ENCODE assay signal across 1 cellular context in the genomic region with DNA sequence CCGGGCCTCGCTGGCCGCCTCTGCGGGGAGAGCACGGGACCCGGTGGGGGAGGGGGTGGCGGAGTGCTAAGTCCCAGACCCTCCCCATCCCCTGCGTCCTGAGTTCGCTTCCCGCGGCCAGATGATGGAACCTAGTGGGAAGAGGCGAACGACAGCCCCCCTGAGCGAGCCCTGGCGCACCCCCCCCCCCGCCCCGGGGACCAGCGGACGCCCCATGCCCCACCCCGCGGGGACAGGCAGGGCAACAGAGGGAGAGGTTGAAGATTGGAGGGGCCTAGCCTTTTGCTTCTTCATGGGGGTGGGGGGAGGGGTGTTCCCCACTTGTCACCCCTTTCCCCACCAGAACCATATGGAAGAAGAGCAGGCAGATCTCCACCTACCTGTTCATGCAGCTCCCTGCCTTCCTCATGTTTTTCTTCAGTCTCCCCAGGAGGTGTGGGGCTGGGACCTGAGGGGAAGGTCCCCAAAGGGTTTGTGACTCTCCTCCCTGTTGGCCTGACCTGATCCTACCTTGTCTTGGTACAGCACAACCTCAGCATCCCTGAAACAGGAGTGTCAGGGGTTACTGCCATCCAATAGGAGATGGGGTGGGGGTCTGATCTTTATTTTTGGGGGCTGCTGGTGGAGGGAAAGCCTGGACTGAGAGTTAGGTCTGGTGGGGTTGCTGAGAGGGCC.
TF ChIP-seq lines count a peak whose summit lies in the region.

No MANE protein-coding gene starts in this region.

TF ChIP-seq in K562, 482 proteins besides CTCF, POLR2A, EP300 and RAD21 (continues in another document):
- no peak for TF ChIP-seq KLF16 (IDR thresholded peaks at IDR 0.05)
- TF ChIP-seq NBN (IDR thresholded peaks at IDR 0.05; ENCODE audit: low read depth) = 0 out of 2 replicates have a peak, but pooled peaks have one; percentile 7
- no peak for TF ChIP-seq HNRNPK (IDR thresholded peaks at IDR 0.05; ENCODE audit: low read depth, low read length, poor library complexity, severe bottlenecking)
- 0 out of 2 replicates have a peak, but pooled peaks have one; percentile 1 for TF ChIP-seq ZBED1 (IDR thresholded peaks at IDR 0.05)
- TF ChIP-seq, protein P1, sequence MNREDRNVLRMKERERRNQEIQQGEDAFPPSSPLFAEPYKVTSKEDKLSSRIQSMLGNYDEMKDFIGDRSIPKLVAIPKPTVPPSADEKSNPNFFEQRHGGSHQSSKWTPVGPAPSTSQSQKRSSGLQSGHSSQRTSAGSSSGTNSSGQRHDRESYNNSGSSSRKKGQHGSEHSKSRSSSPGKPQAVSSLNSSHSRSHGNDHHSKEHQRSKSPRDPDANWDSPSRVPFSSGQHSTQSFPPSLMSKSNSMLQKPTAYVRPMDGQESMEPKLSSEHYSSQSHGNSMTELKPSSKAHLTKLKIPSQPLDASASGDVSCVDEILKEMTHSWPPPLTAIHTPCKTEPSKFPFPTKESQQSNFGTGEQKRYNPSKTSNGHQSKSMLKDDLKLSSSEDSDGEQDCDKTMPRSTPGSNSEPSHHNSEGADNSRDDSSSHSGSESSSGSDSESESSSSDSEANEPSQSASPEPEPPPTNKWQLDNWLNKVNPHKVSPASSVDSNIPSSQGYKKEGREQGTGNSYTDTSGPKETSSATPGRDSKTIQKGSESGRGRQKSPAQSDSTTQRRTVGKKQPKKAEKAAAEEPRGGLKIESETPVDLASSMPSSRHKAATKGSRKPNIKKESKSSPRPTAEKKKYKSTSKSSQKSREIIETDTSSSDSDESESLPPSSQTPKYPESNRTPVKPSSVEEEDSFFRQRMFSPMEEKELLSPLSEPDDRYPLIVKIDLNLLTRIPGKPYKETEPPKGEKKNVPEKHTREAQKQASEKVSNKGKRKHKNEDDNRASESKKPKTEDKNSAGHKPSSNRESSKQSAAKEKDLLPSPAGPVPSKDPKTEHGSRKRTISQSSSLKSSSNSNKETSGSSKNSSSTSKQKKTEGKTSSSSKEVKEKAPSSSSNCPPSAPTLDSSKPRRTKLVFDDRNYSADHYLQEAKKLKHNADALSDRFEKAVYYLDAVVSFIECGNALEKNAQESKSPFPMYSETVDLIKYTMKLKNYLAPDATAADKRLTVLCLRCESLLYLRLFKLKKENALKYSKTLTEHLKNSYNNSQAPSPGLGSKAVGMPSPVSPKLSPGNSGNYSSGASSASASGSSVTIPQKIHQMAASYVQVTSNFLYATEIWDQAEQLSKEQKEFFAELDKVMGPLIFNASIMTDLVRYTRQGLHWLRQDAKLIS (CRISPR knock-in tag; IDR thresholded peaks at IDR 0.05) = peak; percentile 36
- TF ChIP-seq, protein P2, sequence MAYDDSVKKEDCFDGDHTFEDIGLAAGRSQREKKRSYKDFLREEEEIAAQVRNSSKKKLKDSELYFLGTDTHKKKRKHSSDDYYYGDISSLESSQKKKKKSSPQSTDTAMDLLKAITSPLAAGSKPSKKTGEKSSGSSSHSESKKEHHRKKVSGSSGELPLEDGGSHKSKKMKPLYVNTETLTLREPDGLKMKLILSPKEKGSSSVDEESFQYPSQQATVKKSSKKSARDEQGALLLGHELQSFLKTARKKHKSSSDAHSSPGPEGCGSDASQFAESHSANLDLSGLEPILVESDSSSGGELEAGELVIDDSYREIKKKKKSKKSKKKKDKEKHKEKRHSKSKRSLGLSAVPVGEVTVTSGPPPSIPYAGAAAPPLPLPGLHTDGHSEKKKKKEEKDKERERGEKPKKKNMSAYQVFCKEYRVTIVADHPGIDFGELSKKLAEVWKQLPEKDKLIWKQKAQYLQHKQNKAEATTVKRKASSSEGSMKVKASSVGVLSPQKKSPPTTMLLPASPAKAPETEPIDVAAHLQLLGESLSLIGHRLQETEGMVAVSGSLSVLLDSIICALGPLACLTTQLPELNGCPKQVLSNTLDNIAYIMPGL (CRISPR knock-in tag; IDR thresholded peaks at IDR 0.05) = no peak
- TF ChIP-seq ZFP36 (IDR thresholded peaks at IDR 0.05; ENCODE audit: low read depth, low read length, partially characterized antibody) = no peak
- peak; percentile 44; the same call in 1 of the 2 replicates for TF ChIP-seq PHF8 (IDR thresholded peaks at IDR 0.05; ENCODE audit: borderline replicate concordance, low read length)
- peak; percentile 62; the same call in 1 of the 2 replicates for TF ChIP-seq BRD4 (IDR thresholded peaks at IDR 0.05)
- TF ChIP-seq, protein P3, sequence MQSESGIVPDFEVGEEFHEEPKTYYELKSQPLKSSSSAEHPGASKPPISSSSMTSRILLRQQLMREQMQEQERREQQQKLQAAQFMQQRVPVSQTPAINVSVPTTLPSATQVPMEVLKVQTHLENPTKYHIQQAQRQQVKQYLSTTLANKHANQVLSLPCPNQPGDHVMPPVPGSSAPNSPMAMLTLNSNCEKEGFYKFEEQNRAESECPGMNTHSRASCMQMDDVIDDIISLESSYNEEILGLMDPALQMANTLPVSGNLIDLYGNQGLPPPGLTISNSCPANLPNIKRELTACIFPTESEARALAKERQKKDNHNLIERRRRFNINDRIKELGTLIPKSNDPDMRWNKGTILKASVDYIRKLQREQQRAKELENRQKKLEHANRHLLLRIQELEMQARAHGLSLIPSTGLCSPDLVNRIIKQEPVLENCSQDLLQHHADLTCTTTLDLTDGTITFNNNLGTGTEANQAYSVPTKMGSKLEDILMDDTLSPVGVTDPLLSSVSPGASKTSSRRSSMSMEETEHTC (IDR thresholded peaks at IDR 0.05) = peak; percentile 85; the same call in 1 of the 2 replicates
- no peak for TF ChIP-seq ZNF785 (CRISPR knock-in tag; IDR thresholded peaks at IDR 0.05)
- TF ChIP-seq ZZZ3 (IDR thresholded peaks at IDR 0.05) = no peak
- no peak for TF ChIP-seq HDGF (IDR thresholded peaks at IDR 0.05)
- TF ChIP-seq CBX5 (IDR thresholded peaks at IDR 0.05; ENCODE audit: borderline replicate concordance, low read depth) = no peak
- TF ChIP-seq, protein P4, sequence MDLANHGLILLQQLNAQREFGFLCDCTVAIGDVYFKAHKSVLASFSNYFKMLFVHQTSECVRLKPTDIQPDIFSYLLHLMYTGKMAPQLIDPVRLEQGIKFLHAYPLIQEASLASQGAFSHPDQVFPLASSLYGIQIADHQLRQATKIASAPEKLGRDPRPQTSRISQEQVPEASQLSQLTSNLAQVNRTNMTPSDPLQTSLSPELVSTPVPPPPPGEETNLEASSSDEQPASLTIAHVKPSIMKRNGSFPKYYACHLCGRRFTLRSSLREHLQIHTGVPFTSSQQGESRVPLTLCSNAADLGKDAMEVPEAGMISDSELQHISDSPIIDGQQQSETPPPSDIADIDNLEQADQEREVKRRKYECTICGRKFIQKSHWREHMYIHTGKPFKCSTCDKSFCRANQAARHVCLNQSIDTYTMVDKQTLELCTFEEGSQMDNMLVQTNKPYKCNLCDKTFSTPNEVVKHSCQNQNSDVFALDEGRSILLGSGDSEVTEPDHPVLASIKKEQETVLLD (IDR thresholded peaks at IDR 0.05) = no peak
- TF ChIP-seq SNIP1 (IDR thresholded peaks at IDR 0.05; ENCODE audit: low read depth) = no peak
- TF ChIP-seq ZKSCAN1 (IDR thresholded peaks at IDR 0.05; ENCODE audit: low read depth, low read length) = no peak
- TF ChIP-seq, protein P5, sequence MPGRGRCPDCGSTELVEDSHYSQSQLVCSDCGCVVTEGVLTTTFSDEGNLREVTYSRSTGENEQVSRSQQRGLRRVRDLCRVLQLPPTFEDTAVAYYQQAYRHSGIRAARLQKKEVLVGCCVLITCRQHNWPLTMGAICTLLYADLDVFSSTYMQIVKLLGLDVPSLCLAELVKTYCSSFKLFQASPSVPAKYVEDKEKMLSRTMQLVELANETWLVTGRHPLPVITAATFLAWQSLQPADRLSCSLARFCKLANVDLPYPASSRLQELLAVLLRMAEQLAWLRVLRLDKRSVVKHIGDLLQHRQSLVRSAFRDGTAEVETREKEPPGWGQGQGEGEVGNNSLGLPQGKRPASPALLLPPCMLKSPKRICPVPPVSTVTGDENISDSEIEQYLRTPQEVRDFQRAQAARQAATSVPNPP (IDR thresholded peaks at IDR 0.05; ENCODE audit: borderline replicate concordance, insufficient read depth, insufficient read length) = no peak
- 0 out of 4 replicates have a peak, but pooled peaks of 1 of the 2 experiments have one; percentile 36 for TF ChIP-seq TBL1XR1 (IDR thresholded peaks at IDR 0.05; ENCODE audit: low read length in 2 of 2)
- TF ChIP-seq TAF1 (IDR thresholded peaks at IDR 0.05; ENCODE audit: control insufficient read depth, extremely low read depth, insufficient read depth, low read length, severe bottlenecking) = no peak
- peak in 1 of 2 experiments; percentile 79; a peak in 1 of 4 replicates for TF ChIP-seq KDM1A (IDR thresholded peaks at IDR 0.05)
- TF ChIP-seq, protein P6, sequence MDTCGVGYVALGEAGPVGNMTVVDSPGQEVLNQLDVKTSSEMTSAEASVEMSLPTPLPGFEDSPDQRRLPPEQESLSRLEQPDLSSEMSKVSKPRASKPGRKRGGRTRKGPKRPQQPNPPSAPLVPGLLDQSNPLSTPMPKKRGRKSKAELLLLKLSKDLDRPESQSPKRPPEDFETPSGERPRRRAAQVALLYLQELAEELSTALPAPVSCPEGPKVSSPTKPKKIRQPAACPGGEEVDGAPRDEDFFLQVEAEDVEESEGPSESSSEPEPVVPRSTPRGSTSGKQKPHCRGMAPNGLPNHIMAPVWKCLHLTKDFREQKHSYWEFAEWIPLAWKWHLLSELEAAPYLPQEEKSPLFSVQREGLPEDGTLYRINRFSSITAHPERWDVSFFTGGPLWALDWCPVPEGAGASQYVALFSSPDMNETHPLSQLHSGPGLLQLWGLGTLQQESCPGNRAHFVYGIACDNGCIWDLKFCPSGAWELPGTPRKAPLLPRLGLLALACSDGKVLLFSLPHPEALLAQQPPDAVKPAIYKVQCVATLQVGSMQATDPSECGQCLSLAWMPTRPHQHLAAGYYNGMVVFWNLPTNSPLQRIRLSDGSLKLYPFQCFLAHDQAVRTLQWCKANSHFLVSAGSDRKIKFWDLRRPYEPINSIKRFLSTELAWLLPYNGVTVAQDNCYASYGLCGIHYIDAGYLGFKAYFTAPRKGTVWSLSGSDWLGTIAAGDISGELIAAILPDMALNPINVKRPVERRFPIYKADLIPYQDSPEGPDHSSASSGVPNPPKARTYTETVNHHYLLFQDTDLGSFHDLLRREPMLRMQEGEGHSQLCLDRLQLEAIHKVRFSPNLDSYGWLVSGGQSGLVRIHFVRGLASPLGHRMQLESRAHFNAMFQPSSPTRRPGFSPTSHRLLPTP (IDR thresholded peaks at IDR 0.05; ENCODE audit: borderline replicate concordance, extremely low read depth, insufficient read length) = peak; percentile 53
- TF ChIP-seq, protein P7, sequence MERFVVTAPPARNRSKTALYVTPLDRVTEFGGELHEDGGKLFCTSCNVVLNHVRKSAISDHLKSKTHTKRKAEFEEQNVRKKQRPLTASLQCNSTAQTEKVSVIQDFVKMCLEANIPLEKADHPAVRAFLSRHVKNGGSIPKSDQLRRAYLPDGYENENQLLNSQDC (CRISPR knock-in tag; IDR thresholded peaks at IDR 0.05) = 0 out of 2 replicates have a peak, but pooled peaks have one; percentile 78
- TF ChIP-seq, protein P8, sequence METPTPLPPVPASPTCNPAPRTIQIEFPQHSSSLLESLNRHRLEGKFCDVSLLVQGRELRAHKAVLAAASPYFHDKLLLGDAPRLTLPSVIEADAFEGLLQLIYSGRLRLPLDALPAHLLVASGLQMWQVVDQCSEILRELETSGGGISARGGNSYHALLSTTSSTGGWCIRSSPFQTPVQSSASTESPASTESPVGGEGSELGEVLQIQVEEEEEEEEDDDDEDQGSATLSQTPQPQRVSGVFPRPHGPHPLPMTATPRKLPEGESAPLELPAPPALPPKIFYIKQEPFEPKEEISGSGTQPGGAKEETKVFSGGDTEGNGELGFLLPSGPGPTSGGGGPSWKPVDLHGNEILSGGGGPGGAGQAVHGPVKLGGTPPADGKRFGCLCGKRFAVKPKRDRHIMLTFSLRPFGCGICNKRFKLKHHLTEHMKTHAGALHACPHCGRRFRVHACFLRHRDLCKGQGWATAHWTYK (CRISPR knock-in tag; IDR thresholded peaks at IDR 0.05) = no peak
- TF ChIP-seq ZNF124 (CRISPR knock-in tag; IDR thresholded peaks at IDR 0.05) = no peak
- 0 out of 2 replicates have a peak, but pooled peaks have one; percentile 15 for TF ChIP-seq PHB2 (IDR thresholded peaks at IDR 0.05; ENCODE audit: low read depth)
- no peak for TF ChIP-seq U2AF2 (optimal IDR thresholded peaks at IDR 0.05; ENCODE audit: low read depth, low read length)
- TF ChIP-seq RCOR1 (IDR thresholded peaks at IDR 0.05; ENCODE audit: borderline replicate concordance in 1 of 2, low read depth in 2 of 2, low read length in 2 of 2) = no peak
- peak in 1 of 2 experiments; percentile 14; a peak in 2 of 4 replicates for TF ChIP-seq HDAC1 (IDR thresholded peaks at IDR 0.05)
- no peak for TF ChIP-seq ZNF224 (CRISPR knock-in tag; IDR thresholded peaks at IDR 0.05)
- no peak; the same call in 1 of the 2 replicates for TF ChIP-seq GABPB1 (CRISPR knock-in tag; IDR thresholded peaks at IDR 0.05)
- no peak for TF ChIP-seq FOXA1 (IDR thresholded peaks at IDR 0.05; ENCODE audit: borderline replicate concordance)
- TF ChIP-seq ZNF778 (CRISPR knock-in tag; IDR thresholded peaks at IDR 0.05) = no peak
- TF ChIP-seq, protein P9, sequence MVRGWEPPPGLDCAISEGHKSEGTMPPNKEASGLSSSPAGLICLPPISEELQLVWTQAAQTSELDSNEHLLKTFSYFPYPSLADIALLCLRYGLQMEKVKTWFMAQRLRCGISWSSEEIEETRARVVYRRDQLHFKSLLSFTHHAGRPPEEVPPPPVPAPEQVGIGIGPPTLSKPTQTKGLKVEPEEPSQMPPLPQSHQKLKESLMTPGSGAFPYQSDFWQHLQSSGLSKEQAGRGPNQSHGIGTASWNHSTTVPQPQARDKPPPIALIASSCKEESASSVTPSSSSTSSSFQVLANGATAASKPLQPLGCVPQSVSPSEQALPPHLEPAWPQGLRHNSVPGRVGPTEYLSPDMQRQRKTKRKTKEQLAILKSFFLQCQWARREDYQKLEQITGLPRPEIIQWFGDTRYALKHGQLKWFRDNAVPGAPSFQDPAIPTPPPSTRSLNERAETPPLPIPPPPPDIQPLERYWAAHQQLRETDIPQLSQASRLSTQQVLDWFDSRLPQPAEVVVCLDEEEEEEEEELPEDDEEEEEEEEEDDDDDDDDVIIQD (CRISPR knock-in tag; IDR thresholded peaks at IDR 0.05) = no peak
- TF ChIP-seq ARID1B (IDR thresholded peaks at IDR 0.05) = no peak
- TF ChIP-seq BHLHE40 (IDR thresholded peaks at IDR 0.05; ENCODE audit: low read length) = peak; percentile 91
- TF ChIP-seq, protein P10, sequence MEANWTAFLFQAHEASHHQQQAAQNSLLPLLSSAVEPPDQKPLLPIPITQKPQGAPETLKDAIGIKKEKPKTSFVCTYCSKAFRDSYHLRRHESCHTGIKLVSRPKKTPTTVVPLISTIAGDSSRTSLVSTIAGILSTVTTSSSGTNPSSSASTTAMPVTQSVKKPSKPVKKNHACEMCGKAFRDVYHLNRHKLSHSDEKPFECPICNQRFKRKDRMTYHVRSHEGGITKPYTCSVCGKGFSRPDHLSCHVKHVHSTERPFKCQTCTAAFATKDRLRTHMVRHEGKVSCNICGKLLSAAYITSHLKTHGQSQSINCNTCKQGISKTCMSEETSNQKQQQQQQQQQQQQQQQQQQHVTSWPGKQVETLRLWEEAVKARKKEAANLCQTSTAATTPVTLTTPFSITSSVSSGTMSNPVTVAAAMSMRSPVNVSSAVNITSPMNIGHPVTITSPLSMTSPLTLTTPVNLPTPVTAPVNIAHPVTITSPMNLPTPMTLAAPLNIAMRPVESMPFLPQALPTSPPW (CRISPR knock-in tag; IDR thresholded peaks at IDR 0.05) = peak; percentile 92
- TF ChIP-seq RBBP5 (IDR thresholded peaks at IDR 0.05; ENCODE audit: borderline replicate concordance, insufficient read depth, low read length, poor library complexity, severe bottlenecking) = peak; percentile 71
